Comparison of ENCODE assay signal across 13 cellular contexts in the genomic region with DNA sequence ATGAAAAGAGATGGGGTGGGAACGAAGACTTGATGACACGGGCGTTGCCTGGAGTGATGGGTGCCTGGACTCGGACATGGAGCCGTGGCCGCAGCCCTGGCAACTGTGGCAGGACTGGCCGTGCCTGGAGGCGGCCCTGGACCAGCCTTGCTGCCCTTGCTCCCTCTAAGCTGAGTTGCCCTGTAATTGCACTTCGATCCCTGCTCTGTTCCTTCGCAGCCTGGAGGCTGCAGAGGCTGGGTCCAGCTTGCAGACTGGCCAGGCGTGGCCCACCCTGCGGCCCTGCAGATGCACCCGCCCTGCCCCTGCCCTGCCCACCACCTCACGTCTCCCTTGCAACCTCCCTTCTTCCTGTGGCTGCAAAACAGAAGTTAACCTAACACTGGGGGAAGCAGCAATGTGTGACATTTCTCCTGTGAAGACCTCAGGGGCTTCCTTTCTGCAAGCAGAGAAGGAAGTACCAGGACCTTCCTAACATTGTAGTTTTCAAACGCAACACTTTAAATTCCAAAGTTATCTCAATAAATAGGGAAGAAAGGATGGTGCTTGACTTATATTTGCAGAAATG.
DNase-seq lines count a peak whose midpoint lies in the region; ATAC-seq and TF ChIP-seq lines count a peak whose summit lies in the region.
"Had no signal": no experiment of that assay in that cellular context is flagged by ENCODE, and none has a peak within 500 bp of the region (broad histone marks: within the 10 kb centered on the region; RNA-seq: fewer than 3 reads in every experiment).

No MANE protein-coding gene starts in this region.

- CTCF ChIA-PET in activated B cell treated with CpG ODN at 0.5 μM for 24 hours (lab: Charles Lee): no interaction called here

- intact Hi-C loops in activated B cell treated with CpG ODN at 0.5 μM for 24 hours (cut with micrococcal nuclease): no loop called here

- H3K9me3 Mint-ChIP-seq in activated B cell treated with CpG ODN at 0.5 μM for 24 hours (no peaks in the 10 kb centered on the region), osteocyte (ENCODE audit: unreplicated experiment) (no peaks in the 10 kb centered on the region)

- H3K27ac Mint-ChIP-seq in activated B cell treated with CpG ODN at 0.5 μM for 24 hours: peak overlapping the region; percentile 71
- no peak overlapping the region for H3K27ac Mint-ChIP-seq in osteocyte (ENCODE audit: unreplicated experiment)

- peak; percentile 45 for DNase-seq in GDM1 (lab: John Stamatoyannopoulos, UW)
- DNase-seq in activated B cell treated with CpG ODN at 0.5 μM for 24 hours: no peak
- DNase-seq in osteocyte (ENCODE audit: extremely low spot score, unreplicated experiment): peak; percentile 80
- no peak for DNase-seq in stimulated activated CD4-positive, alpha-beta T cell treated with anti-CD3 and anti-CD28 coated beads, Interleukin-1b, Interleukin-23, amount 100 ng/mL, for 48 hours
- DNase-seq: CD4-positive, CD25-positive, alpha-beta regulatory T cell; DMS53; H7; IMR-90; KBM-7 had no signal

- H3K4me1 Mint-ChIP-seq in activated B cell treated with CpG ODN at 0.5 μM for 24 hours (peaks cover 59% of the 10 kb centered on the region), osteocyte (ENCODE audit: unreplicated experiment) (no peaks in the 10 kb centered on the region)
- H3K4me1 Mint-ChIP-seq: CD4-positive, CD25-positive, alpha-beta regulatory T cell had no signal

- POLR2A ChIA-PET in activated B cell treated with CpG ODN at 0.5 μM for 24 hours (lab: Charles Lee): no interaction called here

- H3K4me3 Mint-ChIP-seq in activated B cell treated with CpG ODN at 0.5 μM for 24 hours: peak overlapping the region; percentile 24
- H3K4me3 Mint-ChIP-seq in osteocyte (ENCODE audit: unreplicated experiment): no peak overlapping the region
- H3K4me3 Mint-ChIP-seq: CD4-positive, CD25-positive, alpha-beta regulatory T cell had no signal

- no peaks in the 10 kb centered on the region for H3K36me3 Mint-ChIP-seq in activated B cell treated with CpG ODN at 0.5 μM for 24 hours (ENCODE audit: low read depth)
- no peaks in the 10 kb centered on the region for H3K36me3 Mint-ChIP-seq in osteocyte (ENCODE audit: unreplicated experiment)
- H3K36me3 Mint-ChIP-seq: CD4-positive, CD25-positive, alpha-beta regulatory T cell had no signal

- ATAC-seq in activated B cell treated with CpG ODN at 0.5 μM for 24 hours (ENCODE audit: low read depth): no peak
- ATAC-seq in GM18502 (IDR thresholded peaks at IDR 0.05; ENCODE audit: poor library complexity, unreplicated experiment): no peak
- no peak for ATAC-seq in HG03520 (IDR thresholded peaks at IDR 0.05; ENCODE audit: unreplicated experiment)
- no peak for ATAC-seq in HG02642 (IDR thresholded peaks at IDR 0.05; ENCODE audit: poor library complexity, unreplicated experiment)
- ATAC-seq: A549 had no signal

- H3K27me3 Mint-ChIP-seq in activated B cell treated with CpG ODN at 0.5 μM for 24 hours: no peaks in the 10 kb centered on the region
- H3K27me3 Mint-ChIP-seq in osteocyte (ENCODE audit: unreplicated experiment): no peaks in the 10 kb centered on the region
- H3K27me3 Mint-ChIP-seq: CD4-positive, CD25-positive, alpha-beta regulatory T cell had no signal

- TF ChIP-seq CTCF in activated B cell treated with CpG ODN at 0.5 μM for 24 hours (IDR thresholded peaks at IDR 0.05) (no peak), osteocyte (IDR thresholded peaks at IDR 0.05) (no peak)

Comparison
In these comparisons a context has a peak if more than half of its experiments do, and no peak if none do; other contexts are left out.
1. DNase-seq: peak in GDM1 (single experiment) and osteocyte (single experiment); none in activated B cell treated with CpG ODN at 0.5 μM for 24 hours (single experiment) and stimulated activated CD4-positive, alpha-beta T cell treated with anti-CD3 and anti-CD28 coated beads, Interleukin-1b, Interleukin-23, amount 100 ng/mL, for 48 hours (single experiment).